Comparison of ENCODE assay signal across 8 cellular contexts in genomic region chr2:204331180-204331579, GRCh38.
"Had no signal": no experiment of that assay in that cellular context is flagged by ENCODE, and none has a peak within 500 bp of the region (broad histone marks: within the 10 kb centered on the region; RNA-seq: fewer than 3 reads in every experiment).

No MANE protein-coding gene starts in this region.

- H3K4me3 ChIP-seq: GM23248, HAP-1 had no signal

- H3K9me3 Mint-ChIP-seq: HFFc6, IgD-negative memory B cell had no signal

- H2AFZ ChIP-seq: GM23248 had no signal

- H3K27ac ChIP-seq: GM23248, HL-60 had no signal

- H3K27ac Mint-ChIP-seq: HFFc6, IgD-negative memory B cell had no signal

- H3K9ac ChIP-seq: GM23248 had no signal

- H3K36me3 Mint-ChIP-seq: IgD-negative memory B cell had no signal

- H3K36me3 ChIP-seq: HAP-1 had no signal

- H3K4me1 ChIP-seq: HAP-1 had no signal

- H3K4me1 Mint-ChIP-seq: IgD-negative memory B cell had no signal

- DNase-seq: GM23248, GOT3, H7, HFFc6, KG1 had no signal

- H3K9me3 ChIP-seq: HAP-1 had no signal

- H3K4me3 Mint-ChIP-seq: HFFc6, IgD-negative memory B cell had no signal
